ENCODE assay signal across 8 cellular contexts in genomic region chr14:70027785-70028428, GRCh38.
DNase-seq lines count a peak whose midpoint lies in the region; ATAC-seq and TF ChIP-seq lines count a peak whose summit lies in the region.

No MANE protein-coding gene starts in this region.

- ATAC-seq in HG02798 (IDR thresholded peaks at IDR 0.05; ENCODE audit: poor library complexity, unreplicated experiment) (peak; percentile 61), Right ventricle myocardium inferior (peak; percentile 53), GM21786 (IDR thresholded peaks at IDR 0.05; ENCODE audit: unreplicated experiment) (no peak), GM21619 (IDR thresholded peaks at IDR 0.05; ENCODE audit: unreplicated experiment) (no peak)

- no peaks in the 10 kb centered on the region for H3K4me1 ChIP-seq in Peyer's patch

- no peaks in the 10 kb centered on the region for H3K9me3 ChIP-seq in Peyer's patch

- no peak overlapping the region for H3K4me3 Mint-ChIP-seq in progenitor cell of endocrine pancreas (ENCODE audit: low read depth)

- peaks cover 7% of the 10 kb centered on the region for H3K4me1 Mint-ChIP-seq in progenitor cell of endocrine pancreas (ENCODE audit: low read depth)

- no peaks in the 10 kb centered on the region for H3K36me3 Mint-ChIP-seq in progenitor cell of endocrine pancreas (ENCODE audit: insufficient read depth)

- DNase-seq in D341Med (ENCODE audit: low spot score): peak; percentile 89
- peak; percentile 52 to 78 (median 71) for DNase-seq in Peyer's patch
- DNase-seq in activated naive CD4-positive, alpha-beta T cell (lab: John Stamatoyannopoulos, UW): peak; percentile 26 to 54 (median 40)
- peak; percentile 88 for DNase-seq in Right ventricle myocardium inferior (ENCODE audit: missing footprints)
- peak; percentile 90 for DNase-seq in progenitor cell of endocrine pancreas (ENCODE audit: low spot score, unreplicated experiment)

- H3K27ac Mint-ChIP-seq in progenitor cell of endocrine pancreas: no peak overlapping the region

- H3K9me3 Mint-ChIP-seq in progenitor cell of endocrine pancreas (ENCODE audit: low read depth): no peaks in the 10 kb centered on the region

- H3K4me3 ChIP-seq in Peyer's patch: no peak overlapping the region

- no peak overlapping the region for H3K27ac ChIP-seq in Peyer's patch

- H3K27me3 Mint-ChIP-seq in progenitor cell of endocrine pancreas: peaks cover 3% of the 10 kb centered on the region

- no peak for TF ChIP-seq POLR2A in Peyer's patch (IDR thresholded peaks at IDR 0.05)

- intact Hi-C loops in Right ventricle myocardium inferior (cut with DNase I): loop anchor here (2.0 kb wide), 1 partner anchor 209 kb away; no protein-coding TSS in a partner anchor

- H3K27me3 ChIP-seq in Peyer's patch: no peaks in the 10 kb centered on the region

- H3K36me3 ChIP-seq in Peyer's patch: no peaks in the 10 kb centered on the region

- TF ChIP-seq CTCF in Peyer's patch (IDR thresholded peaks at IDR 0.05) (peak; percentile 37 to 78 (median 72)), progenitor cell of endocrine pancreas (IDR thresholded peaks at IDR 0.05; ENCODE audit: unreplicated experiment) (peak; percentile 92)

Comparison
In these comparisons a context has a peak if more than half of its experiments do, and no peak if none do; other contexts are left out.
1. DNase-seq: peak in every context shown above with its lines; median percentile 90 in progenitor cell of endocrine pancreas; 89 in D341Med; 88 in Right ventricle myocardium inferior; 71 in Peyer's patch; 40 in activated naive CD4-positive, alpha-beta T cell.
2. ATAC-seq: peak in HG02798 (single experiment) and Right ventricle myocardium inferior (single experiment); none in GM21786 (single experiment) and GM21619 (single experiment).